ENCODE assay signal across 8 cellular contexts in genomic region chr5:10760976-10761841, GRCh38. TPM values are rescaled to one million over a fixed set of nuclear protein-coding genes. Genes with fewer than 3 reads are reported as not detected.
DNase-seq lines count a peak whose midpoint lies in the region; ATAC-seq, FAIRE-seq and TF ChIP-seq lines count a peak whose summit lies in the region.

TSS of gene DAP (minus strand) at chr5:10761234. CDS start at chr5:10761068, 166 bp downstream.

- H3K4me1 Mint-ChIP-seq in activated naive CD8-positive, alpha-beta T cell treated with anti-CD3 and anti-CD28 coated beads, Interleukin-2, amount 10 ng/mL, durations not matched to agents 7 days and 5 days = peaks cover 26% of the 10 kb centered on the region

- H3K36me3 ChIP-seq in SU-DHL-6 (ENCODE audit: low read length) (no peaks in the 10 kb centered on the region), pancreas (no peaks in the 10 kb centered on the region), thyroid gland (no peaks in the 10 kb centered on the region)

- H3K27ac ChIP-seq in SU-DHL-6 (ENCODE audit: low read depth, low read length) (peak within 1 kb of the TSS; percentile 84), pancreas (peak within 1 kb of the TSS; percentile 93 to 100 (median 96)), thyroid gland (peak within 1 kb of the TSS; percentile 99 to 100 (median 99))

- H3K9me3 Mint-ChIP-seq in activated naive CD8-positive, alpha-beta T cell treated with anti-CD3 and anti-CD28 coated beads, Interleukin-2, amount 10 ng/mL, durations not matched to agents 7 days and 5 days = peaks cover 3% of the 10 kb centered on the region

- peak within 1 kb of the TSS; percentile 28 for H2AFZ ChIP-seq in SU-DHL-6 (ENCODE audit: low read depth, low read length, severe bottlenecking)

- peaks cover 12% of the 10 kb centered on the region for H3K36me3 Mint-ChIP-seq in activated naive CD8-positive, alpha-beta T cell treated with anti-CD3 and anti-CD28 coated beads, Interleukin-2, amount 10 ng/mL, durations not matched to agents 7 days and 5 days

- peaks cover 44% of the 10 kb centered on the region for H3K79me2 ChIP-seq in SU-DHL-6 (ENCODE audit: insufficient read depth, low read length)

- peak within 1 kb of the TSS; percentile 86 for H3K4me2 ChIP-seq in SU-DHL-6 (ENCODE audit: low read depth, low read length, poor library complexity, severe bottlenecking)

- H3K27me3 ChIP-seq in SU-DHL-6 (ENCODE audit: low read length) = no peaks in the 10 kb centered on the region
- H3K27me3 ChIP-seq in pancreas = no peaks in the 10 kb centered on the region
- no peaks in the 10 kb centered on the region for H3K27me3 ChIP-seq in thyroid gland

- H3K9me3 ChIP-seq in SU-DHL-6 (ENCODE audit: insufficient read depth, low read length) (no peaks in the 10 kb centered on the region), pancreas (no peaks in the 10 kb centered on the region), thyroid gland (no peaks in the 10 kb centered on the region)

- no peaks in the 10 kb centered on the region for H3K27me3 Mint-ChIP-seq in activated naive CD8-positive, alpha-beta T cell treated with anti-CD3 and anti-CD28 coated beads, Interleukin-2, amount 10 ng/mL, durations not matched to agents 7 days and 5 days

- H3K9ac ChIP-seq in SU-DHL-6 (ENCODE audit: low read length) = peak within 1 kb of the TSS; percentile 79

- intact Hi-C loops in Right ventricle myocardium inferior (cut with DNase I) (loop anchor here (5.0 kb wide), 1 partner anchor 59 kb away; no protein-coding TSS in a partner anchor), pancreas (cut with DNase I) (no loop called here), thyroid gland (cut with DNase I) (no loop called here)

- DNase-seq in GM10266 (ENCODE audit: extremely low spot score) (peak; percentile 96), NB4 (ENCODE audit: low read depth) (peak; percentile 93), Right ventricle myocardium inferior (ENCODE audit: missing footprints) (peak; percentile 94), pancreas (peak; percentile 82 to 97 (median 92)), thyroid gland (peak; percentile 84 to 86)
- DNase-seq in activated naive CD8-positive, alpha-beta T cell treated with anti-CD3 and anti-CD28 coated beads, Interleukin-2, amount 10 ng/mL, durations not matched to agents 7 days and 5 days = peak; percentile 96

- H3K4me3 ChIP-seq in NB4 (ENCODE audit: low read depth, low read length) (peak within 1 kb of the TSS; percentile 96), SU-DHL-6 (ENCODE audit: insufficient read depth, low read length, poor library complexity, severe bottlenecking) (peak within 1 kb of the TSS; percentile 62), pancreas (peak within 1 kb of the TSS; percentile 51 to 92 (median 78)), thyroid gland (replicated peaks in 1 of 3) (peak within 1 kb of the TSS in 2 of 3 donors; percentile 50 to 58)

- no peaks in the 10 kb centered on the region for H3K9me2 ChIP-seq in SU-DHL-6 (replicated peaks; ENCODE audit: insufficient read depth, low read length)

- peaks cover 19% of the 10 kb centered on the region for H3F3A ChIP-seq in SU-DHL-6 (ENCODE audit: insufficient read depth)

- peak; percentile 75 for ATAC-seq in HG02571 (IDR thresholded peaks at IDR 0.05; ENCODE audit: unreplicated experiment)
- ATAC-seq in activated naive CD8-positive, alpha-beta T cell treated with anti-CD3 and anti-CD28 coated beads, Interleukin-2, amount 10 ng/mL, durations not matched to agents 7 days and 5 days (ENCODE audit: low read depth) = peak; percentile 92
- ATAC-seq in Right ventricle myocardium inferior = peak; percentile 88
- ATAC-seq in pancreas = peak; percentile 72 to 86 (median 80)

- FAIRE-seq in pancreas (lab: Jason Lieb, UNC) = no peak

- TF ChIP-seq POLR2A in NB4 (IDR thresholded peaks at IDR 0.05; ENCODE audit: extremely low read depth, insufficient read length) (peak; percentile 76), thyroid gland (IDR thresholded peaks at IDR 0.05) (peak; percentile 79 to 97)

- H3K4me1 ChIP-seq in pancreas = peaks cover 3 to 37% (median 23%) of the 10 kb centered on the region in 3 donors
- peaks cover 36 to 38% of the 10 kb centered on the region in 2 donors for H3K4me1 ChIP-seq in thyroid gland

- H4K20me1 ChIP-seq in SU-DHL-6 (ENCODE audit: low read depth, low read length) = no peaks in the 10 kb centered on the region

- WGBS in pancreas, 2 donors = 0% methylated on average over 63 to 108 of the region's 109 CpGs
- WGBS in thyroid gland, 2 donors = 1 to 6% methylated on average over 20 to 39 of the region's 109 CpGs

- H3K4me3 Mint-ChIP-seq in activated naive CD8-positive, alpha-beta T cell treated with anti-CD3 and anti-CD28 coated beads, Interleukin-2, amount 10 ng/mL, durations not matched to agents 7 days and 5 days = peak within 1 kb of the TSS; percentile 97

- TF ChIP-seq CTCF in GM10266 (IDR thresholded peaks at IDR 0.05; ENCODE audit: control insufficient read depth, insufficient read depth, low read depth, missing control alignments) (no peak), NB4 (IDR thresholded peaks at IDR 0.05; ENCODE audit: low read depth, low read length) (no peak), SU-DHL-6 (IDR thresholded peaks at IDR 0.05; ENCODE audit: insufficient read depth, low read length, poor library complexity, severe bottlenecking) (no peak), pancreas (IDR thresholded peaks at IDR 0.05) (no peak), thyroid gland (IDR thresholded peaks at IDR 0.05) (no peak)

- POLR2A ChIA-PET in activated naive CD8-positive, alpha-beta T cell treated with anti-CD3 and anti-CD28 coated beads, Interleukin-2, amount 10 ng/mL, durations not matched to agents 7 days and 5 days (lab: Charles Lee) = interaction anchor here (0.5 to 1.3 kb wide), 5 partner anchors 9 to 340 kb away, joined by 3 to 5 read pairs (median 3); no protein-coding TSS in a partner anchor

- peak within 1 kb of the TSS; percentile 84 for H3K27ac Mint-ChIP-seq in activated naive CD8-positive, alpha-beta T cell treated with anti-CD3 and anti-CD28 coated beads, Interleukin-2, amount 10 ng/mL, durations not matched to agents 7 days and 5 days

RNA-seq across cellular contexts. Expression of gene DAP, which starts in this region (rescaled TPM):
- total RNA-seq in activated naive CD8-positive, alpha-beta T cell treated with anti-CD3 and anti-CD28 coated beads, Interleukin-2, amount 10 ng/mL, durations not matched to agents 7 days and 5 days = 10 to 100 TPM; 47.8 to 50.2 TPM
- total RNA-seq in Right ventricle myocardium inferior (18.7 TPM), pancreas (100 to 1,000 TPM; 124 to 183 (median 144) TPM), thyroid gland (100 to 1,000 TPM in 3 of 4 donors, 10 to 100 TPM in 1; 66.1 to 130 (median 106) TPM)
- polyA plus RNA-seq in pancreas = 100 to 1,000 TPM in 1 of 2 donors, 10 to 100 TPM in 1; 68.3 to 102 TPM

Comparison
In these comparisons a context has a peak if more than half of its experiments do, and no peak if none do; other contexts are left out.
1. Peak in every context shown above with its lines: DNase-seq, ATAC-seq, H3K4me3 ChIP-seq and H3K27ac ChIP-seq.